Comparison of ENCODE assay signal across 14 cellular contexts in genomic region chrX:29941292-29941691, GRCh38.
DNase-seq lines count a peak whose midpoint lies in the region; TF ChIP-seq lines count a peak whose summit lies in the region.
"Had no signal": no experiment of that assay in that cellular context is flagged by ENCODE, and none has a peak within 500 bp of the region (broad histone marks: within the 10 kb centered on the region; RNA-seq: fewer than 3 reads in every experiment).

No MANE protein-coding gene starts in this region.

- TF ChIP-seq CTCF in fibroblast of the aortic adventitia (IDR thresholded peaks at IDR 0.05; ENCODE audit: insufficient read depth, low read length) = no peak

- DNase-seq in HuH-7 (ENCODE audit: low spot score) (peak; percentile 0), amniotic epithelial cell (ENCODE audit: low read depth) (peak; percentile 85), fibroblast of the aortic adventitia (ENCODE audit: low read depth) (peak; percentile 5), NCI-H82 treated with DMSO at 0.1 percent for 48 hours (lab: John Stamatoyannopoulos, UW; ENCODE audit: unreplicated experiment) (no peak), KG1 (lab: John Stamatoyannopoulos, UW) (no peak), UCSD-AML1 (lab: John Stamatoyannopoulos, UW; ENCODE audit: unreplicated experiment) (no peak)
- DNase-seq: activated B cell treated with CpG ODN at 0.5 μM for 24 hours; activated CD4-positive, alpha-beta T cell treated with anti-CD3 and anti-CD28 coated beads, Interleukin-2, amount 50 U/mL, for 1 hour; cortex of kidney; NCI-H510A treated with DMSO at 0.1 percent for 48 hours; SHP77; stimulated activated CD4-positive, alpha-beta T cell treated with anti-CD3 and anti-CD28 coated beads, Interleukin-4, amount 100 ng/mL, for 4 hours had no signal

- H3K36me3 ChIP-seq in mesodermal cell (ENCODE audit: control insufficient read depth, insufficient read depth, low read length) = no peaks in the 10 kb centered on the region
- H3K36me3 ChIP-seq: prostate gland had no signal

- peaks cover 6% of the 10 kb centered on the region for H3K4me1 ChIP-seq in mesodermal cell (ENCODE audit: control insufficient read depth, insufficient read depth, low read length, poor library complexity, severe bottlenecking)
- H3K4me1 ChIP-seq: prostate gland had no signal

- H3K9me3 ChIP-seq in mesodermal cell (ENCODE audit: control insufficient read depth, low read length) = no peaks in the 10 kb centered on the region
- H3K9me3 ChIP-seq: prostate gland had no signal

- H3K4me3 ChIP-seq in fibroblast of the aortic adventitia (ENCODE audit: low read depth, low read length) = no peak overlapping the region
- H3K4me3 ChIP-seq in mesodermal cell (ENCODE audit: extremely low read depth, insufficient read depth, low read length, poor library complexity, severe bottlenecking) = no peak overlapping the region
- H3K4me3 ChIP-seq: prostate gland had no signal

- no CpG with 5 or more reads among the region's 1 CpG for WGBS in mesodermal cell (ENCODE audit: insufficient coverage in 2 of 2), 2 experiments

- peak overlapping the region; percentile 66 for H3K27ac ChIP-seq in mesodermal cell (ENCODE audit: low read depth, low read length, severe bottlenecking)
- H3K27ac ChIP-seq: prostate gland had no signal

Comparison
In these comparisons a context has a peak if more than half of its experiments do, and no peak if none do; other contexts are left out.
1. DNase-seq: peak in HuH-7 (single experiment), amniotic epithelial cell (single experiment) and fibroblast of the aortic adventitia (single experiment); none in NCI-H82 treated with DMSO at 0.1 percent for 48 hours (single experiment), KG1 (single experiment) and UCSD-AML1 (single experiment).